ENCODE assay signal across 11 cellular contexts in the genomic region with DNA sequence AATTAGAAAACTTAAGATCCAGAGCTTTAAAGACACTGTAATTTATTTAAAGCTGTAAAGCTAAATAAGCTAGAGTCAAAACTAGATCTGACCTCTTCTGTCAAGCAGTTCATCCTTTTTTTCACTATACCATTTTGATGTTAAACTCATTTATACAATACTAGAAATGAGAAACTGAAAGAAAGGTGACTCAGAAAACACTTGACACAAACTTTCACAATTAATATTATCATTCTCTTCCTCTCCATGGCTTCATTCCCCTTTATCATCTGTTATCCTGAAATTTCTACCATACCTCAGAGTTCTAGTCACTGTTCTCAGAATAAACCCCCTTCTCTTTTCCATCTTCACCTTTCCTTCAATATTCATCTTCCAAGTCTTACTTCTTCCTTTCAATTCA. TPM values are rescaled to one million over a fixed set of nuclear protein-coding genes. Genes with fewer than 3 reads are reported as not detected.
DNase-seq lines count a peak whose midpoint lies in the region; ATAC-seq, FAIRE-seq and TF ChIP-seq lines count a peak whose summit lies in the region.
"Had no signal": no experiment of that assay in that cellular context is flagged by ENCODE, and none has a peak within 500 bp of the region (broad histone marks: within the 10 kb centered on the region; RNA-seq: fewer than 3 reads in every experiment).

No MANE protein-coding gene starts in this region.

- TSS peak; percentile 44 for BruUV-seq in HepG2 (replicated peaks; lab: Mats Ljungman, UMichigan)

- TF ChIP-seq RAD21 in HepG2 (CRISPR knock-in tag; IDR thresholded peaks at IDR 0.05): no peak

- peaks cover 8% of the 10 kb centered on the region for H3K79me2 ChIP-seq in HepG2 (ENCODE audit: insufficient read depth, low read length)

- TF ChIP-seq EP300 in HepG2 (IDR thresholded peaks at IDR 0.05; ENCODE audit: low read depth in 2 of 2, low read length in 2 of 2) (no peak), HepG2 (CRISPR knock-in tag; IDR thresholded peaks at IDR 0.05; ENCODE audit: borderline replicate concordance) (no peak)

- peaks cover 60% of the 10 kb centered on the region for H3K36me3 Mint-ChIP-seq in activated T-helper 17 cell treated with anti-CD3 and anti-CD28 coated beads, Interleukin-2, amount 50 U/mL, for 72 hours (ENCODE audit: low read depth)

- H3K4me3 ChIP-seq in HepG2 (replicated peaks in 1 of 3; ENCODE audit: insufficient read depth in 1 of 3, low read depth in 2 of 3, low read length in 3 of 3) (peak overlapping the region in 2 of 3 experiments; percentile 72 to 90; a peak in 4 of 6 replicates), right lobe of liver (no peak overlapping the region)

- FAIRE-seq in HepG2 (lab: Jason Lieb, UNC): no peak
- FAIRE-seq: endometrium had no signal

- TF ChIP-seq POLR2A in HepG2 (IDR thresholded peaks at IDR 0.05; ENCODE audit: insufficient read depth in 1 of 2, low read depth in 2 of 2, low read length in 2 of 2) (no peak), right lobe of liver (IDR thresholded peaks at IDR 0.05) (no peak)

- H3K9ac ChIP-seq in HepG2 (ENCODE audit: insufficient read depth, low read depth, low read length): no peak overlapping the region

- in situ Hi-C loops in HepG2 (cut with HindIII; ENCODE audit: extremely low pct_ligation_motif_present, low pct_unique_long_range_greater_than_20kb): no loop called here

- H3K4me1 Mint-ChIP-seq in activated T-helper 17 cell treated with anti-CD3 and anti-CD28 coated beads, Interleukin-2, amount 50 U/mL, for 72 hours: peaks cover 27% of the 10 kb centered on the region

- peak overlapping the region; percentile 85 for H3K27ac Mint-ChIP-seq in activated T-helper 17 cell treated with anti-CD3 and anti-CD28 coated beads, Interleukin-2, amount 50 U/mL, for 72 hours

- H4K20me1 ChIP-seq in HepG2 (ENCODE audit: insufficient read depth, low read length): no peaks in the 10 kb centered on the region

- H3K27me3 ChIP-seq in HepG2 (ENCODE audit: control insufficient read depth in 1 of 2, insufficient read depth in 2 of 2, low read length in 2 of 2) (no peaks in the 10 kb centered on the region), right lobe of liver (no peaks in the 10 kb centered on the region)

- no peaks in the 10 kb centered on the region for H3K27me3 Mint-ChIP-seq in activated T-helper 17 cell treated with anti-CD3 and anti-CD28 coated beads, Interleukin-2, amount 50 U/mL, for 72 hours

- DNase-seq in HepG2 (ENCODE audit: low spot score) (no peak), right lobe of liver (no peak), NCI-H187 (lab: John Stamatoyannopoulos, UW) (no peak), NCI-H748 (lab: John Stamatoyannopoulos, UW; ENCODE audit: unreplicated experiment) (no peak), inferior parietal cortex (ENCODE audit: extremely low spot score) (no peak), DMS 273 treated with DMSO at 0.1 percent for 48 hours (lab: John Stamatoyannopoulos, UW) (no peak)
- DNase-seq: mesendoderm had no signal

- H3K36me3 ChIP-seq in HepG2 (replicated peaks in 1 of 2; ENCODE audit: control insufficient read depth in 1 of 2, insufficient read depth in 2 of 2, low read length in 2 of 2) (peaks cover 2 to 9% of the 10 kb centered on the region in 2 experiments; a peak in 2 of 5 replicates), right lobe of liver (no peaks in the 10 kb centered on the region)

- intact Hi-C loops in HepG2 (cut with micrococcal nuclease; ENCODE audit: unreplicated experiment) (no loop called here), right lobe of liver (cut with DNase I) (no loop called here)

- TF ChIP-seq CTCF in HepG2 (CRISPR knock-in tag; IDR thresholded peaks at IDR 0.05) (no peak), right lobe of liver (IDR thresholded peaks at IDR 0.05) (no peak)

- no peak overlapping the region for H2AFZ ChIP-seq in HepG2 (ENCODE audit: low read length)

- H3K9me3 ChIP-seq in HepG2 (ENCODE audit: low read length): no peaks in the 10 kb centered on the region
- no peaks in the 10 kb centered on the region for H3K9me3 ChIP-seq in right lobe of liver
- H3K9me3 ChIP-seq: HAP-1 had no signal

- H3K9me3 Mint-ChIP-seq in activated T-helper 17 cell treated with anti-CD3 and anti-CD28 coated beads, Interleukin-2, amount 50 U/mL, for 72 hours: no peaks in the 10 kb centered on the region

- H3K27ac ChIP-seq in HepG2 (ENCODE audit: extremely low read length, insufficient read depth, low read length) (no peak overlapping the region), right lobe of liver (no peak overlapping the region)

- CTCF ChIA-PET in HepG2 (lab: Yijun Ruan, JAX; ENCODE audit: low intra/inter-chr PET ratio, low total read pairs): no interaction called here

- H3K4me1 ChIP-seq in HepG2 (ENCODE audit: insufficient read depth, low read length) (peaks cover 38% of the 10 kb centered on the region), right lobe of liver (peaks cover 0 to 7% (median 2%) of the 10 kb centered on the region in 4 donors)

- H3K4me3 Mint-ChIP-seq in activated T-helper 17 cell treated with anti-CD3 and anti-CD28 coated beads, Interleukin-2, amount 50 U/mL, for 72 hours: peak overlapping the region; percentile 82

- peak overlapping the region; percentile 75 for H3K4me2 ChIP-seq in HepG2 (ENCODE audit: low read depth, low read length)

- ATAC-seq in HepG2: no peak
- no peak for ATAC-seq in right lobe of liver
- ATAC-seq in HG03108 (IDR thresholded peaks at IDR 0.05; ENCODE audit: unreplicated experiment): peak; percentile 34
- ATAC-seq in activated T-helper 17 cell treated with anti-CD3 and anti-CD28 coated beads, Interleukin-2, amount 50 U/mL, for 72 hours (replicated peaks): peak; percentile 41

- POLR2A ChIA-PET in HepG2 (lab: Yijun Ruan, JAX): no interaction called here

TF ChIP-seq in HepG2, 621 proteins besides CTCF, POLR2A, EP300 and RAD21 (continues in another document):
- TF ChIP-seq, protein P1, sequence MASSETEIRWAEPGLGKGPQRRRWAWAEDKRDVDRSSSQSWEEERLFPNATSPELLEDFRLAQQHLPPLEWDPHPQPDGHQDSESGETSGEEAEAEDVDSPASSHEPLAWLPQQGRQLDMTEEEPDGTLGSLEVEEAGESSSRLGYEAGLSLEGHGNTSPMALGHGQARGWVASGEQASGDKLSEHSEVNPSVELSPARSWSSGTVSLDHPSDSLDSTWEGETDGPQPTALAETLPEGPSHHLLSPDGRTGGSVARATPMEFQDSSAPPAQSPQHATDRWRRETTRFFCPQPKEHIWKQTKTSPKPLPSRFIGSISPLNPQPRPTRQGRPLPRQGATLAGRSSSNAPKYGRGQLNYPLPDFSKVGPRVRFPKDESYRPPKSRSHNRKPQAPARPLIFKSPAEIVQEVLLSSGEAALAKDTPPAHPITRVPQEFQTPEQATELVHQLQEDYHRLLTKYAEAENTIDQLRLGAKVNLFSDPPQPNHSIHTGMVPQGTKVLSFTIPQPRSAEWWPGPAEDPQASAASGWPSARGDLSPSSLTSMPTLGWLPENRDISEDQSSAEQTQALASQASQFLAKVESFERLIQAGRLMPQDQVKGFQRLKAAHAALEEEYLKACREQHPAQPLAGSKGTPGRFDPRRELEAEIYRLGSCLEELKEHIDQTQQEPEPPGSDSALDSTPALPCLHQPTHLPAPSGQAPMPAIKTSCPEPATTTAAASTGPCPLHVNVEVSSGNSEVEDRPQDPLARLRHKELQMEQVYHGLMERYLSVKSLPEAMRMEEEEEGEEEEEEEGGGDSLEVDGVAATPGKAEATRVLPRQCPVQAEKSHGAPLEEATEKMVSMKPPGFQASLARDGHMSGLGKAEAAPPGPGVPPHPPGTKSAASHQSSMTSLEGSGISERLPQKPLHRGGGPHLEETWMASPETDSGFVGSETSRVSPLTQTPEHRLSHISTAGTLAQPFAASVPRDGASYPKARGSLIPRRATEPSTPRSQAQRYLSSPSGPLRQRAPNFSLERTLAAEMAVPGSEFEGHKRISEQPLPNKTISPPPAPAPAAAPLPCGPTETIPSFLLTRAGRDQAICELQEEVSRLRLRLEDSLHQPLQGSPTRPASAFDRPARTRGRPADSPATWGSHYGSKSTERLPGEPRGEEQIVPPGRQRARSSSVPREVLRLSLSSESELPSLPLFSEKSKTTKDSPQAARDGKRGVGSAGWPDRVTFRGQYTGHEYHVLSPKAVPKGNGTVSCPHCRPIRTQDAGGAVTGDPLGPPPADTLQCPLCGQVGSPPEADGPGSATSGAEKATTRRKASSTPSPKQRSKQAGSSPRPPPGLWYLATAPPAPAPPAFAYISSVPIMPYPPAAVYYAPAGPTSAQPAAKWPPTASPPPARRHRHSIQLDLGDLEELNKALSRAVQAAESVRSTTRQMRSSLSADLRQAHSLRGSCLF (CRISPR knock-in tag; IDR thresholded peaks at IDR 0.05; ENCODE audit: borderline replicate concordance): no peak

RNA-seq across cellular contexts. Expression of gene FIGNL1, which starts 1.3 kb away (rescaled TPM):
- total RNA-seq in HepG2 (2016; rRNA removed; fragmentation: Illumina TruSeq; extraction: Trizol) (20.9 and 28.0 TPM in 2 replicates), right lobe of liver (10 to 100 TPM in 1 of 6 experiments, 1 to 10 TPM in 5; 2.0 to 12.2 (median 4.4) TPM)
- total RNA-seq in HepG2 (2016; cell fraction: cytosol; rRNA removed; fragmentation: Illumina TruSeq; extraction: Trizol; ENCODE audit: low read depth): 2.0 and 2.4 TPM in 2 replicates
- total RNA-seq in HepG2 (2016; cell fraction: insoluble cytoplasmic fraction; rRNA removed; fragmentation: Illumina TruSeq; extraction: Trizol): 17.5 and 28.7 TPM in 2 replicates
- 5.7 and 6.4 TPM in 2 replicates for total RNA-seq in HepG2 (2016; cell fraction: membrane; rRNA removed; fragmentation: Illumina TruSeq; extraction: Trizol)
- 15.1 and 16.9 TPM in 2 replicates for total RNA-seq in HepG2 (2016; cell fraction: nucleus; rRNA removed; fragmentation: Illumina TruSeq; extraction: Trizol)
- 4.0 and 6.3 TPM in 2 replicates for polyA plus RNA-seq in HepG2 (2011; rRNA removed)
- 1.3 and 1.5 TPM in 2 replicates for polyA plus RNA-seq in HepG2 (2011; cell fraction: cytosol; rRNA removed)
- polyA plus RNA-seq in HepG2 (2011; cell fraction: nucleus; rRNA removed): 2.8 and 3.7 TPM in 2 replicates
- polyA plus RNA-seq in HepG2 (2012): 3.2 and 5.2 TPM in 2 replicates
- polyA plus RNA-seq in HepG2 (2016; cell fraction: cytosol; fragmentation: Illumina TruSeq; extraction: Trizol; ENCODE audit: low read depth): 0.41 and 0.53 TPM in 2 replicates
- 17.2 and 19.0 TPM in 2 replicates for polyA plus RNA-seq in HepG2 (2016; cell fraction: insoluble cytoplasmic fraction; fragmentation: Illumina TruSeq; extraction: Trizol; ENCODE audit: low read depth)
- 1.4 and 1.5 TPM in 2 replicates for polyA plus RNA-seq in HepG2 (2016; cell fraction: membrane; fragmentation: Illumina TruSeq; extraction: Trizol; ENCODE audit: low read depth)
- 15.8 and 16.9 TPM in 2 replicates for polyA plus RNA-seq in HepG2 (2016; cell fraction: nucleus; fragmentation: Illumina TruSeq; extraction: Trizol; ENCODE audit: insufficient read depth, low read depth)
- 8.0 and 34.7 TPM in 2 replicates for polyA minus RNA-seq in HepG2 (2011; rRNA and poly(A)+ RNA removed; ENCODE audit: low replicate concordance)
- polyA minus RNA-seq in HepG2 (2011; cell fraction: cytosol; rRNA and poly(A)+ RNA removed): 2.7 and 7.0 TPM in 2 replicates
- 13.6 and 16.1 TPM in 2 replicates for polyA minus RNA-seq in HepG2 (2011; cell fraction: nucleus; rRNA and poly(A)+ RNA removed)
- 10 to 100 TPM; 51.9 to 62.5 TPM for total RNA-seq in activated T-helper 17 cell treated with anti-CD3 and anti-CD28 coated beads, Interleukin-2, amount 50 U/mL, for 72 hours

Comparison
In these comparisons a context has a peak if more than half of its experiments do, and no peak if none do; other contexts are left out.
1. H3K4me3 ChIP-seq: peak in HepG2 (2 of 3); none in right lobe of liver (0 of 3).
2. ATAC-seq: peak in HG03108 (single experiment) and activated T-helper 17 cell treated with anti-CD3 and anti-CD28 coated beads, Interleukin-2, amount 50 U/mL, for 72 hours (single experiment); none in HepG2 (single experiment) and right lobe of liver (0 of 4).